Comparison of ENCODE assay signal across 13 cellular contexts in genomic region chr1:64828829-64829228, GRCh38.
A peak's percentile ranks its signal among the peaks of the same experiment; 100 is the strongest.
DNase-seq lines count a peak whose midpoint lies in the region; ATAC-seq lines count a peak whose summit lies in the region.
"Had no signal": no experiment of that assay in that cellular context is flagged by ENCODE, and none has a peak within 500 bp of the region (broad histone marks: within the 10 kb centered on the region; RNA-seq: fewer than 3 reads in every experiment).

No MANE protein-coding gene starts in this region.

- peak overlapping the region; percentile 78 for H3K27ac Mint-ChIP-seq in activated CD8-positive, alpha-beta memory T cell treated with anti-CD3 and anti-CD28 coated beads, Interleukin-2, amount 10 ng/mL, durations not matched to agents 7 days and 5 days
- peak overlapping the region; percentile 48 for H3K27ac Mint-ChIP-seq in activated naive CD8-positive, alpha-beta T cell
- peak overlapping the region; percentile 79 for H3K27ac Mint-ChIP-seq in stimulated activated effector memory CD8-positive, alpha-beta T cell treated with anti-CD3 and anti-CD28 coated beads, Interleukin-12 subunit alpha, Interleukin-12 subunit beta, amount 100 ng/mL, for 72 hours

- peaks cover 16% of the 10 kb centered on the region for H3K36me3 Mint-ChIP-seq in activated CD8-positive, alpha-beta memory T cell treated with anti-CD3 and anti-CD28 coated beads, Interleukin-2, amount 10 ng/mL, durations not matched to agents 7 days and 5 days
- no peaks in the 10 kb centered on the region for H3K36me3 Mint-ChIP-seq in activated naive CD8-positive, alpha-beta T cell
- H3K36me3 Mint-ChIP-seq in stimulated activated effector memory CD8-positive, alpha-beta T cell treated with anti-CD3 and anti-CD28 coated beads, Interleukin-12 subunit alpha, Interleukin-12 subunit beta, amount 100 ng/mL, for 72 hours, result peaks cover 24% of the 10 kb centered on the region

- no peaks in the 10 kb centered on the region for H3K27me3 Mint-ChIP-seq in activated CD8-positive, alpha-beta memory T cell treated with anti-CD3 and anti-CD28 coated beads, Interleukin-2, amount 10 ng/mL, durations not matched to agents 7 days and 5 days
- no peaks in the 10 kb centered on the region for H3K27me3 Mint-ChIP-seq in activated naive CD8-positive, alpha-beta T cell

- H3K9me3 Mint-ChIP-seq in activated CD8-positive, alpha-beta memory T cell treated with anti-CD3 and anti-CD28 coated beads, Interleukin-2, amount 10 ng/mL, durations not matched to agents 7 days and 5 days (ENCODE audit: low read depth), result no peaks in the 10 kb centered on the region
- no peaks in the 10 kb centered on the region for H3K9me3 Mint-ChIP-seq in activated naive CD8-positive, alpha-beta T cell (ENCODE audit: low read depth)
- no peaks in the 10 kb centered on the region for H3K9me3 Mint-ChIP-seq in stimulated activated effector memory CD8-positive, alpha-beta T cell treated with anti-CD3 and anti-CD28 coated beads, Interleukin-12 subunit alpha, Interleukin-12 subunit beta, amount 100 ng/mL, for 72 hours

- no peak for ATAC-seq in activated CD8-positive, alpha-beta memory T cell treated with anti-CD3 and anti-CD28 coated beads, Interleukin-2, amount 10 ng/mL, durations not matched to agents 7 days and 5 days
- peak; percentile 45 for ATAC-seq in HG02885 (IDR thresholded peaks at IDR 0.05; ENCODE audit: poor library complexity, unreplicated experiment)
- ATAC-seq in stimulated activated effector memory CD8-positive, alpha-beta T cell treated with anti-CD3 and anti-CD28 coated beads, Interleukin-12 subunit alpha, Interleukin-12 subunit beta, amount 100 ng/mL, for 72 hours, result peak; percentile 51
- ATAC-seq in HG02642 (IDR thresholded peaks at IDR 0.05; ENCODE audit: poor library complexity, unreplicated experiment), result no peak
- no peak for ATAC-seq in left lobe of liver

- H3K4me3 Mint-ChIP-seq in activated CD8-positive, alpha-beta memory T cell treated with anti-CD3 and anti-CD28 coated beads, Interleukin-2, amount 10 ng/mL, durations not matched to agents 7 days and 5 days, result peak overlapping the region; percentile 2
- peak overlapping the region; percentile 20 for H3K4me3 Mint-ChIP-seq in activated naive CD8-positive, alpha-beta T cell
- peak overlapping the region; percentile 10 for H3K4me3 Mint-ChIP-seq in stimulated activated effector memory CD8-positive, alpha-beta T cell treated with anti-CD3 and anti-CD28 coated beads, Interleukin-12 subunit alpha, Interleukin-12 subunit beta, amount 100 ng/mL, for 72 hours

- H3K4me1 Mint-ChIP-seq in activated CD8-positive, alpha-beta memory T cell treated with anti-CD3 and anti-CD28 coated beads, Interleukin-2, amount 10 ng/mL, durations not matched to agents 7 days and 5 days, result peaks cover 41% of the 10 kb centered on the region
- peaks cover 42% of the 10 kb centered on the region for H3K4me1 Mint-ChIP-seq in activated naive CD8-positive, alpha-beta T cell (ENCODE audit: low read depth)
- peaks cover 46% of the 10 kb centered on the region for H3K4me1 Mint-ChIP-seq in stimulated activated effector memory CD8-positive, alpha-beta T cell treated with anti-CD3 and anti-CD28 coated beads, Interleukin-12 subunit alpha, Interleukin-12 subunit beta, amount 100 ng/mL, for 72 hours

- CTCF ChIA-PET in activated CD8-positive, alpha-beta memory T cell treated with anti-CD3 and anti-CD28 coated beads, Interleukin-2, amount 10 ng/mL, durations not matched to agents 7 days and 5 days (lab: Charles Lee), result interaction anchor here (1.6 kb wide), 1 partner anchor 154 kb away, joined by 3 read pairs; no protein-coding TSS in a partner anchor

- no peak for DNase-seq in activated CD8-positive, alpha-beta memory T cell treated with anti-CD3 and anti-CD28 coated beads, Interleukin-2, amount 10 ng/mL, durations not matched to agents 7 days and 5 days
- DNase-seq in activated CD8-positive, alpha-beta memory T cell treated with anti-CD3 and anti-CD28 coated beads for 24 hours, result no peak
- no peak for DNase-seq in stimulated activated effector memory CD8-positive, alpha-beta T cell treated with anti-CD3 and anti-CD28 coated beads, Interleukin-12 subunit alpha, Interleukin-12 subunit beta, amount 100 ng/mL, for 72 hours (ENCODE audit: low spot score in 2 of 2)
- DNase-seq in NCI-H128 (lab: John Stamatoyannopoulos, UW; ENCODE audit: unreplicated experiment), result no peak
- DNase-seq in left lobe of liver (ENCODE audit: low spot score), result no peak
- DNase-seq: amniotic stem cell, GOT3, NCI-H2171, posterior cingulate gyrus, upper lobe of left lung had no signal

Comparison
In these comparisons a context has a peak if more than half of its experiments do, and no peak if none do; other contexts are left out.
1. ATAC-seq: peak in HG02885 (single experiment) and stimulated activated effector memory CD8-positive, alpha-beta T cell treated with anti-CD3 and anti-CD28 coated beads, Interleukin-12 subunit alpha, Interleukin-12 subunit beta, amount 100 ng/mL, for 72 hours (single experiment); none in activated CD8-positive, alpha-beta memory T cell treated with anti-CD3 and anti-CD28 coated beads, Interleukin-2, amount 10 ng/mL, durations not matched to agents 7 days and 5 days (single experiment), HG02642 (single experiment) and left lobe of liver (single experiment).
2. Peak in every context shown above with its lines, with median percentiles within 50 percentile points of each other: H3K27ac Mint-ChIP-seq and H3K4me3 Mint-ChIP-seq.